In the genomic region with DNA sequence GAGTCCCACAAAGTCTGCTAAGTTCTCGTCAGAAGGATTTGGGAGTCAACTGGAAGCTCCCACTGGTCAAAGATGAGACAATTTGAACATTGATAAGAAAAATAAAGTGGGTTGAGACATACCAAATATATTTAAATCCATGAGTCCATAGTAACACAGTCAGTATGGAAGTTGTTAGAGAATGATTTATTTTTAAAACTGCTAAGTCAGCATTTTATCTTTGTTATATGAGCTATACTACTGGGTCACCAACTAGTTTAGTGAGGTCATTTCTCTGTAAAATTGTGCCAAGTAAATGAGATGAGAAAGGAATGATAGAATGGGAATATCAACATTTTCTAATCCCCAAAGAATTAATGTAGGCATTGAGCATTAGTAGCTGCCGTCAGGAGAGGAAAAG, we compare ENCODE assay signal across 27 cellular contexts.
DNase-seq lines count a peak whose midpoint lies in the region; ATAC-seq, FAIRE-seq and TF ChIP-seq lines count a peak whose summit lies in the region.
"Had no signal": no experiment of that assay in that cellular context is flagged by ENCODE, and none has a peak within 500 bp of the region (broad histone marks: within the 10 kb centered on the region; RNA-seq: fewer than 3 reads in every experiment).

No MANE protein-coding gene starts in this region.

- intact Hi-C loops in HepG2 (cut with micrococcal nuclease; ENCODE audit: unreplicated experiment) (no loop called here), right lobe of liver (cut with DNase I) (no loop called here), K562 (cut with micrococcal nuclease) (no loop called here), gastrocnemius medialis (cut with DNase I; ENCODE audit: low total_unique reads) (no loop called here)

- no peak for ATAC-seq in HepG2
- no peak for ATAC-seq in right lobe of liver
- no peak for ATAC-seq in K562
- no peak for ATAC-seq in gastrocnemius medialis
- ATAC-seq in GM19035 (IDR thresholded peaks at IDR 0.05; ENCODE audit: unreplicated experiment), result no peak
- ATAC-seq: GM12878, Right ventricle myocardium inferior had no signal

- H4K20me1 ChIP-seq in HepG2 (ENCODE audit: insufficient read depth, low read length), result no peaks in the 10 kb centered on the region
- H4K20me1 ChIP-seq in K562 (replicated peaks; ENCODE audit: control insufficient read depth, insufficient read depth, low read length), result no peaks in the 10 kb centered on the region

- no peak for TF ChIP-seq RAD21 in HepG2 (CRISPR knock-in tag; IDR thresholded peaks at IDR 0.05)
- TF ChIP-seq RAD21 in K562 (CRISPR knock-in tag; conservative IDR thresholded peaks at IDR 0.05 in 1 of 2, IDR thresholded peaks at IDR 0.05 in 1 of 2), result no peak

- DNase-seq in HepG2 (ENCODE audit: low spot score) (no peak), right lobe of liver (no peak), H54 (ENCODE audit: insufficient read length, low spot score) (no peak), K562 (ENCODE audit: extremely low read depth in 1 of 4, low spot score in 3 of 4) (no peak), progenitor cell of endocrine pancreas (ENCODE audit: low spot score, unreplicated experiment) (no peak), gastrocnemius medialis (no peak), glutamatergic neuron (no peak)
- DNase-seq: AML-193; Caco-2; CD4-positive, alpha-beta memory T cell; DMS 273 treated with DMSO at 0.1 percent for 48 hours; DMS79; EL; GDM1; HCEC 1CT; KBM-7; NCI-H1105 treated with DMSO at 0.1 percent for 48 hours; NCI-H2029 treated with DMSO at 0.1 percent for 48 hours; NCI-H446 treated with DMSO at 0.1 percent for 48 hours; NCI-H526 treated with DMSO at 0.1 percent for 48 hours; PC-9; SJCRH30 had no signal

- H3K36me3 ChIP-seq in HepG2 (replicated peaks in 1 of 2; ENCODE audit: control insufficient read depth in 1 of 2, insufficient read depth in 2 of 2, low read length in 2 of 2) (peaks cover 0 to 31% of the 10 kb centered on the region in 2 experiments; a peak in 3 of 5 replicates), right lobe of liver (no peaks in the 10 kb centered on the region), K562 (ENCODE audit: control insufficient read depth, insufficient read depth, low read length) (peaks cover 16% of the 10 kb centered on the region; the same call in 1 of the 3 replicates), gastrocnemius medialis (no peaks in the 10 kb centered on the region)

- H3K27me3 Mint-ChIP-seq in progenitor cell of endocrine pancreas (no peaks in the 10 kb centered on the region), glutamatergic neuron (ENCODE audit: unreplicated experiment) (no peaks in the 10 kb centered on the region)
- H3K27me3 Mint-ChIP-seq: CD4-positive, alpha-beta memory T cell had no signal

- 98% methylated on average over 2 of the region's 2 CpGs for WGBS in HepG2 (ENCODE audit: low lambda C conversion rate)
- WGBS in right lobe of liver (ENCODE audit: insufficient coverage, low coverage, low lambda C conversion rate, missing lambda C conversion rate), result 94% methylated on average over 2 of the region's 2 CpGs
- WGBS in K562 (ENCODE audit: insufficient coverage, low coverage, missing lambda C conversion rate), result 94% methylated on average over 2 of the region's 2 CpGs

- H2AFZ ChIP-seq in HepG2 (ENCODE audit: low read length) (no peak overlapping the region), K562 (ENCODE audit: low read depth, low read length) (no peak overlapping the region)
- H2AFZ ChIP-seq: PC-9 had no signal

- no peak for TF ChIP-seq CTCF in HepG2 (CRISPR knock-in tag; IDR thresholded peaks at IDR 0.05)
- no peak for TF ChIP-seq CTCF in right lobe of liver (IDR thresholded peaks at IDR 0.05)
- TF ChIP-seq CTCF in K562 (IDR thresholded peaks at IDR 0.05 in 2 of 3, conservative IDR thresholded peaks at IDR 0.05 in 1 of 3; ENCODE audit: insufficient read depth in 2 of 3, low read depth in 1 of 3, low read length in 3 of 3), result no peak
- TF ChIP-seq CTCF in progenitor cell of endocrine pancreas (IDR thresholded peaks at IDR 0.05; ENCODE audit: unreplicated experiment), result no peak
- TF ChIP-seq CTCF in gastrocnemius medialis (IDR thresholded peaks at IDR 0.05 in 4 of 5, conservative IDR thresholded peaks at IDR 0.05 in 1 of 5), result no peak
- no peak for TF ChIP-seq CTCF in glutamatergic neuron (IDR thresholded peaks at IDR 0.05; ENCODE audit: partially characterized antibody, unreplicated experiment)

- peaks cover 9% of the 10 kb centered on the region for H3K79me2 ChIP-seq in HepG2 (ENCODE audit: insufficient read depth, low read length)
- peaks cover 5% of the 10 kb centered on the region; the same call in 1 of the 3 replicates for H3K79me2 ChIP-seq in K562 (ENCODE audit: control insufficient read depth, insufficient read depth, low read length)

- H3K36me3 Mint-ChIP-seq in progenitor cell of endocrine pancreas (ENCODE audit: insufficient read depth) (peaks cover 6% of the 10 kb centered on the region), glutamatergic neuron (ENCODE audit: unreplicated experiment) (no peaks in the 10 kb centered on the region)

- H3K4me3 Mint-ChIP-seq in progenitor cell of endocrine pancreas (ENCODE audit: low read depth) (no peak overlapping the region), glutamatergic neuron (ENCODE audit: unreplicated experiment) (no peak overlapping the region)
- H3K4me3 Mint-ChIP-seq: CD4-positive, alpha-beta memory T cell had no signal

- H3K4me1 ChIP-seq in HepG2 (ENCODE audit: insufficient read depth, low read length), result no peaks in the 10 kb centered on the region
- H3K4me1 ChIP-seq in right lobe of liver, result no peaks in the 10 kb centered on the region
- no peaks in the 10 kb centered on the region; a peak in 1 of 5 replicates for H3K4me1 ChIP-seq in K562 (replicated peaks in 1 of 2; ENCODE audit: control insufficient read depth in 2 of 2, insufficient read depth in 2 of 2, low read length in 2 of 2)
- peaks cover 10 to 19% of the 10 kb centered on the region in 2 donors for H3K4me1 ChIP-seq in gastrocnemius medialis
- H3K4me1 ChIP-seq: SJCRH30 had no signal

- in situ Hi-C loops in HepG2 (cut with HindIII; ENCODE audit: extremely low pct_ligation_motif_present, low pct_unique_long_range_greater_than_20kb), result no loop called here
- in situ Hi-C loops in K562 (cut with MboI), result no loop called here
- in situ Hi-C loops in gastrocnemius medialis (cut with MboI; ENCODE audit: low sequenced_read_pairs in 4 of 4), result no loop called here

- FAIRE-seq in HepG2 (lab: Jason Lieb, UNC) (no peak), H54 (lab: Jason Lieb, UNC) (peak; percentile 61), K562 (lab: Jason Lieb, UNC) (no peak)
- FAIRE-seq: A204.1, GM12878 had no signal

- H3K4me1 Mint-ChIP-seq in progenitor cell of endocrine pancreas (ENCODE audit: low read depth), result peaks cover under 1% of the 10 kb centered on the region
- peaks cover 12% of the 10 kb centered on the region for H3K4me1 Mint-ChIP-seq in glutamatergic neuron (ENCODE audit: low read depth, unreplicated experiment)

- CTCF ChIA-PET in HepG2 (lab: Yijun Ruan, JAX; ENCODE audit: low intra/inter-chr PET ratio, low total read pairs) (no interaction called here), K562 (lab: Yijun Ruan, JAX; ENCODE audit: low intra/inter-chr PET ratio) (interaction anchor here (0.6 kb wide), 1 partner anchor 740 kb away, joined by 3 read pairs; no protein-coding TSS in a partner anchor)

- H3K9me3 Mint-ChIP-seq in progenitor cell of endocrine pancreas (ENCODE audit: low read depth) (no peaks in the 10 kb centered on the region), glutamatergic neuron (ENCODE audit: unreplicated experiment) (no peaks in the 10 kb centered on the region)

- H3K4me3 ChIP-seq in HepG2 (replicated peaks in 1 of 3; ENCODE audit: insufficient read depth in 1 of 3, low read depth in 2 of 3, low read length in 3 of 3) (no peak overlapping the region), right lobe of liver (no peak overlapping the region), K562 (no peak overlapping the region), gastrocnemius medialis (no peak overlapping the region)
- H3K4me3 ChIP-seq: BLaER1 treated with 17β-estradiol and CSF1 and Interleukin-3, amounts not matched to agents 10 nM and 100 nM; GM12878; PC-9; SJCRH30 had no signal

- POLR2A ChIA-PET in HepG2 (lab: Yijun Ruan, JAX), result no interaction called here
- POLR2A ChIA-PET in K562 (lab: Yijun Ruan, JAX), result interaction anchor here (0.6 to 1.2 kb wide), 3 partner anchors 32 to 158 kb away, joined by 3 to 4 read pairs (median 3); no protein-coding TSS in a partner anchor

- TF ChIP-seq EP300 in HepG2 (IDR thresholded peaks at IDR 0.05; ENCODE audit: low read depth in 2 of 2, low read length in 2 of 2) (no peak), HepG2 (CRISPR knock-in tag; IDR thresholded peaks at IDR 0.05; ENCODE audit: borderline replicate concordance) (no peak), K562 (IDR thresholded peaks at IDR 0.05; ENCODE audit: low read length) (no peak)

- H3K9ac ChIP-seq in HepG2 (ENCODE audit: insufficient read depth, low read depth, low read length) (no peak overlapping the region), K562 (ENCODE audit: insufficient read depth in 1 of 2, low read depth in 2 of 2, low read length in 2 of 2) (no peak overlapping the region)
- H3K9ac ChIP-seq: BLaER1 treated with 17β-estradiol and CSF1 and Interleukin-3, amounts not matched to agents 10 nM and 100 nM had no signal

- no peak overlapping the region for H3K4me2 ChIP-seq in HepG2 (ENCODE audit: low read depth, low read length)
- H3K4me2 ChIP-seq in K562 (ENCODE audit: insufficient read depth, low read length), result no peak overlapping the region
- H3K4me2 ChIP-seq: BLaER1 treated with 17β-estradiol and CSF1 and Interleukin-3, amounts not matched to agents 10 nM and 100 nM; PC-9 had no signal

- H3K9me3 ChIP-seq in HepG2 (ENCODE audit: low read length) (no peaks in the 10 kb centered on the region), right lobe of liver (no peaks in the 10 kb centered on the region), K562 (replicated peaks; ENCODE audit: control insufficient read depth, insufficient read depth, low read depth, low read length) (no peaks in the 10 kb centered on the region), gastrocnemius medialis (no peaks in the 10 kb centered on the region)
- H3K9me3 ChIP-seq: BLaER1 treated with 17β-estradiol and CSF1 and Interleukin-3, amounts not matched to agents 10 nM and 100 nM; Caco-2; SJCRH30 had no signal

- H3K27ac ChIP-seq in HepG2 (ENCODE audit: extremely low read length, insufficient read depth, low read length) (no peak overlapping the region), right lobe of liver (no peak overlapping the region), K562 (ENCODE audit: extremely low read depth, low read depth, low read length) (no peak overlapping the region), gastrocnemius medialis (no peak overlapping the region)
- H3K27ac ChIP-seq: BLaER1 treated with 17β-estradiol and CSF1 and Interleukin-3, amounts not matched to agents 10 nM and 100 nM; PC-9; SJCRH30 had no signal

- H3K27me3 ChIP-seq in HepG2 (ENCODE audit: control insufficient read depth in 1 of 2, insufficient read depth in 2 of 2, low read length in 2 of 2) (no peaks in the 10 kb centered on the region), right lobe of liver (no peaks in the 10 kb centered on the region), K562 (ENCODE audit: control insufficient read depth in 2 of 2, insufficient read depth in 2 of 2, low read length in 2 of 2) (no peaks in the 10 kb centered on the region), gastrocnemius medialis (no peaks in the 10 kb centered on the region)
- H3K27me3 ChIP-seq: BLaER1 treated with 17β-estradiol and CSF1 and Interleukin-3, amounts not matched to agents 10 nM and 100 nM; SJCRH30 had no signal

- TF ChIP-seq POLR2A in HepG2 (IDR thresholded peaks at IDR 0.05; ENCODE audit: insufficient read depth in 1 of 2, low read depth in 2 of 2, low read length in 2 of 2) (no peak), right lobe of liver (IDR thresholded peaks at IDR 0.05) (no peak), H54 (IDR thresholded peaks at IDR 0.05; ENCODE audit: low read depth, low read length) (no peak), K562 (conservative IDR thresholded peaks at IDR 0.05) (no peak), gastrocnemius medialis (IDR thresholded peaks at IDR 0.05) (no peak)

- no TSS peak for BruUV-seq in HepG2 (replicated peaks; lab: Mats Ljungman, UMichigan)
- no TSS peak for BruUV-seq in K562 (replicated peaks; lab: Mats Ljungman, UMichigan)

- no peaks in the 10 kb centered on the region for H3K9me1 ChIP-seq in K562 (ENCODE audit: control insufficient read depth, insufficient read depth, low read length)

- H3K27ac Mint-ChIP-seq in progenitor cell of endocrine pancreas, result peak overlapping the region; percentile 27
- H3K27ac Mint-ChIP-seq in glutamatergic neuron (ENCODE audit: unreplicated experiment), result no peak overlapping the region
